Comparison of ENCODE assay signal across 9 cellular contexts in the genomic region with DNA sequence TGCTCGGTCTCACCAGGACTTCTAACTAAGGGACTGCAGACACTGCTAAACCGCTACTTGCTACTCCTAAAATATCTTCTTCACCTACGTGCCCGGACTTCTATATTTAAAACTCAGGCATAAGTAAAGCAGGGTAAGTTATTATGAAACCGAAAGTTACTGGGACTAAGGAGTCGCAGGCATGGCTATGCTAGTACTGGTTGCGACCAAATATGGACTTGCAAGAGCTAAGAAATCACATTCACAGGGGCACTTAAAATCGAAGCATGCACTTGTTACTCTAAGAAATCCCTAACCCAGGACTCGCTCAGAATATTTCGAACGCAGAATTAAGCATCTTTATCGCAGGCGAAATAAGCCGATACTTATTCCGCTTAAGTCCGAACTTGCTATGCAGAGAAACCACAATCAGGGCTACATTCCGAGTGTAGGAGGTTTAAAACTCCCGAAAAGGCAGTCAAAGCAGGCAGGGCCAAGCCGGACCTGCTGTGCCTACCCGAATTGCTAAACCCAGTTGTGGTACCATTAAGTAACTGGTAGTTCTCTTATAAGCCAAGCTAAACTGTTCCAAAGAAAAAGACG. TPM values are rescaled to one million over a fixed set of nuclear protein-coding genes. Genes with fewer than 3 reads are reported as not detected.
DNase-seq lines count a peak whose midpoint lies in the region; ATAC-seq, FAIRE-seq and TF ChIP-seq lines count a peak whose summit lies in the region.
"Had no signal": no experiment of that assay in that cellular context is flagged by ENCODE, and none has a peak within 500 bp of the region (broad histone marks: within the 10 kb centered on the region; RNA-seq: fewer than 3 reads in every experiment).

No MANE protein-coding gene starts in this region.

- H3K27me3 ChIP-seq in keratinocyte (ENCODE audit: control insufficient read depth, extremely low read depth, insufficient read depth, low read length) = no peaks in the 10 kb centered on the region
- H3K27me3 ChIP-seq in tibial nerve = no peaks in the 10 kb centered on the region

- peaks cover 6% of the 10 kb centered on the region for H3K79me2 ChIP-seq in keratinocyte (ENCODE audit: control insufficient read depth, insufficient read depth, low read length)

- H3K36me3 Mint-ChIP-seq in activated CD4-positive, alpha-beta T cell treated with anti-CD3 and anti-CD28 coated beads for 36 hours (ENCODE audit: low read depth) = no peaks in the 10 kb centered on the region
- H3K36me3 Mint-ChIP-seq in activated naive CD8-positive, alpha-beta T cell = no peaks in the 10 kb centered on the region

- ATAC-seq in activated CD4-positive, alpha-beta T cell treated with anti-CD3 and anti-CD28 coated beads for 36 hours = peak; percentile 14
- no peak for ATAC-seq in HG02763 (IDR thresholded peaks at IDR 0.05; ENCODE audit: unreplicated experiment)

- no peaks in the 10 kb centered on the region for H3K9me3 Mint-ChIP-seq in activated CD4-positive, alpha-beta T cell treated with anti-CD3 and anti-CD28 coated beads for 36 hours (ENCODE audit: low read depth)
- H3K9me3 Mint-ChIP-seq in activated naive CD8-positive, alpha-beta T cell (ENCODE audit: low read depth) = no peaks in the 10 kb centered on the region

- peak in 1 of 2 donors; percentile 9 for TF ChIP-seq EP300 in tibial nerve (IDR thresholded peaks at IDR 0.05)

- H3K4me1 ChIP-seq in keratinocyte (ENCODE audit: control insufficient read depth, extremely low read depth, insufficient read depth, low read length) (peaks cover 29% of the 10 kb centered on the region), tibial nerve (peaks cover 0 to 8% (median 2%) of the 10 kb centered on the region in 4 donors)

- peaks cover 41% of the 10 kb centered on the region for H3K4me1 Mint-ChIP-seq in activated CD4-positive, alpha-beta T cell treated with anti-CD3 and anti-CD28 coated beads for 36 hours
- H3K4me1 Mint-ChIP-seq in activated naive CD8-positive, alpha-beta T cell (ENCODE audit: low read depth) = peaks cover 50% of the 10 kb centered on the region

- FAIRE-seq in keratinocyte (lab: Jason Lieb, UNC) = no peak

- peaks cover 0 to 2% of the 10 kb centered on the region in 2 experiments for H3K36me3 ChIP-seq in keratinocyte (ENCODE audit: control insufficient read depth in 2 of 2, extremely low read depth in 1 of 2, insufficient read depth in 2 of 2, low read length in 2 of 2)
- H3K36me3 ChIP-seq in tibial nerve = no peaks in the 10 kb centered on the region

- dilution Hi-C loops in keratinocyte (cut with MboI; ENCODE audit: extremely low pct_ligation_motif_present, low sequenced_read_pairs) = no loop called here

- WGBS in tibial nerve, 2 donors = 37 to 39% methylated on average over 21 of the region's 21 CpGs

- peak overlapping the region; percentile 83 for H3K27ac Mint-ChIP-seq in activated CD4-positive, alpha-beta T cell treated with anti-CD3 and anti-CD28 coated beads for 36 hours
- H3K27ac Mint-ChIP-seq in activated naive CD8-positive, alpha-beta T cell = peak overlapping the region; percentile 93

- H3K9ac ChIP-seq in keratinocyte (ENCODE audit: control insufficient read depth, extremely low read depth, insufficient read depth, low read length) = peak overlapping the region; percentile 47

- POLR2A ChIA-PET in activated CD4-positive, alpha-beta T cell treated with anti-CD3 and anti-CD28 coated beads for 36 hours (lab: Charles Lee) = interaction anchor here (0.8 to 2.1 kb wide), 5 partner anchors 9 to 31 kb away, joined by 3 to 14 read pairs (median 4); no protein-coding TSS in a partner anchor

- peak; percentile 44 for DNase-seq in activated CD4-positive, alpha-beta T cell treated with anti-CD3 and anti-CD28 coated beads for 36 hours
- DNase-seq in activated CD4-positive, alpha-beta T cell treated with anti-CD3 and anti-CD28 coated beads for 1 hour = no peak
- DNase-seq in Kasumi-1 (lab: John Stamatoyannopoulos, UW) (peak; percentile 89 to 90), keratinocyte (ENCODE audit: low read depth, low spot score) (no peak), tibial nerve (ENCODE audit: low spot score in 2 of 2) (no peak), SW480 (ENCODE audit: low spot score) (no peak)

- no peaks in the 10 kb centered on the region for H3K9me3 ChIP-seq in keratinocyte (ENCODE audit: control insufficient read depth, low read depth, low read length)
- no peaks in the 10 kb centered on the region for H3K9me3 ChIP-seq in tibial nerve

- H2AFZ ChIP-seq in keratinocyte (ENCODE audit: control insufficient read depth, low read length) = peak overlapping the region; percentile 81

- CTCF ChIA-PET in activated CD4-positive, alpha-beta T cell treated with anti-CD3 and anti-CD28 coated beads for 36 hours (lab: Charles Lee) = interaction anchor here (0.6 to 8.1 kb wide), 11 partner anchors 9 to 129 kb away, joined by 3 to 158 read pairs (median 4); no protein-coding TSS in a partner anchor

- peak overlapping the region in 2 of 3 experiments; percentile 72 to 82 for H3K4me3 ChIP-seq in keratinocyte (ENCODE audit: control insufficient read depth in 2 of 3, extremely low read depth in 1 of 3, insufficient read depth in 2 of 3, low read depth in 1 of 3, low read length in 3 of 3)
- H3K4me3 ChIP-seq in tibial nerve = peak overlapping the region; percentile 23 to 45 (median 28)

- H3K4me3 Mint-ChIP-seq in activated CD4-positive, alpha-beta T cell treated with anti-CD3 and anti-CD28 coated beads for 36 hours = peak overlapping the region; percentile 81
- H3K4me3 Mint-ChIP-seq in activated naive CD8-positive, alpha-beta T cell = peak overlapping the region; percentile 91

- peak overlapping the region; percentile 94 for H3K4me2 ChIP-seq in keratinocyte (ENCODE audit: control insufficient read depth, extremely low read depth, insufficient read depth, low read depth, low read length)

- H3K9me1 ChIP-seq in keratinocyte (ENCODE audit: control insufficient read depth, extremely low read depth, insufficient read depth, low read length) = no peaks in the 10 kb centered on the region

- intact Hi-C loops in activated CD4-positive, alpha-beta T cell treated with anti-CD3 and anti-CD28 coated beads for 36 hours (cut with DNase I, micrococcal nuclease) = loop anchor here in 1 of 2 experiments (1.0 to 10.0 kb wide), 2 partner anchors 18 to 1133 kb away; partner anchors contain the start of gene RIMOC1

- no peaks in the 10 kb centered on the region for H4K20me1 ChIP-seq in keratinocyte (ENCODE audit: control insufficient read depth, extremely low read depth, insufficient read depth, low read length)

- no peak for TF ChIP-seq POLR2A in tibial nerve (IDR thresholded peaks at IDR 0.05)

- H3K27me3 Mint-ChIP-seq in activated CD4-positive, alpha-beta T cell treated with anti-CD3 and anti-CD28 coated beads for 36 hours = no peaks in the 10 kb centered on the region
- H3K27me3 Mint-ChIP-seq in activated naive CD8-positive, alpha-beta T cell = no peaks in the 10 kb centered on the region

- peak overlapping the region; percentile 15 for H3K27ac ChIP-seq in keratinocyte (ENCODE audit: control insufficient read depth, insufficient read depth, low read length)
- H3K27ac ChIP-seq in tibial nerve = peak overlapping the region; percentile 84 to 99 (median 96)
- H3K27ac ChIP-seq: C4-2B had no signal

- TF ChIP-seq CTCF in keratinocyte (optimal IDR thresholded peaks at IDR 0.05 in 1 of 3, IDR thresholded peaks at IDR 0.05 in 1 of 3, conservative IDR thresholded peaks at IDR 0.05 in 1 of 3; ENCODE audit: extremely low read depth in 1 of 3, insufficient read depth in 2 of 3, low read length in 3 of 3) (no peak), tibial nerve (IDR thresholded peaks at IDR 0.05) (no peak)

RNA-seq across cellular contexts. Expression of gene ANXA2R, which starts 2.1 kb away (rescaled TPM):
- total RNA-seq in activated CD4-positive, alpha-beta T cell treated with anti-CD3 and anti-CD28 coated beads for 36 hours = 1 to 10 TPM; 3.2 to 4.6 TPM
- polyA plus RNA-seq in keratinocyte = 0.13 to 0.19 TPM (median 0.17 TPM) in 3 replicates
- polyA plus RNA-seq in keratinocyte (2011; ENCODE audit: low read depth) = 0.35 TPM
- polyA plus RNA-seq in keratinocyte (2011; cell fraction: cytosol; rRNA removed) = 0.07 and 0.09 TPM in 2 replicates
- polyA plus RNA-seq in keratinocyte (2011; cell fraction: nucleus; rRNA removed) = 0.57 and 1.1 TPM in 2 replicates
- polyA plus RNA-seq in keratinocyte (2012; ENCODE audit: low replicate concordance) = 0.11 and 0.18 TPM in 2 replicates
- polyA minus RNA-seq in keratinocyte = 0.43 to 2.7 TPM (median 2.7 TPM) in 3 replicates
- not detected for polyA minus RNA-seq in keratinocyte (2011; cell fraction: cytosol; rRNA and poly(A)+ RNA removed)
- 2.7 and 2.8 TPM in 2 replicates for polyA minus RNA-seq in keratinocyte (2011; cell fraction: nucleus; rRNA and poly(A)+ RNA removed)
- total RNA-seq in tibial nerve = 1 to 10 TPM; 5.4 to 9.0 (median 8.1) TPM

Comparison
In these comparisons a context has a peak if more than half of its experiments do, and no peak if none do; other contexts are left out.
1. DNase-seq: peak in activated CD4-positive, alpha-beta T cell treated with anti-CD3 and anti-CD28 coated beads for 36 hours (single experiment) and Kasumi-1 (2 of 2); none in activated CD4-positive, alpha-beta T cell treated with anti-CD3 and anti-CD28 coated beads for 1 hour (single experiment), keratinocyte (single experiment), tibial nerve (0 of 2) and SW480 (single experiment).